ENCODE assay signal across 23 cellular contexts in the genomic region with DNA sequence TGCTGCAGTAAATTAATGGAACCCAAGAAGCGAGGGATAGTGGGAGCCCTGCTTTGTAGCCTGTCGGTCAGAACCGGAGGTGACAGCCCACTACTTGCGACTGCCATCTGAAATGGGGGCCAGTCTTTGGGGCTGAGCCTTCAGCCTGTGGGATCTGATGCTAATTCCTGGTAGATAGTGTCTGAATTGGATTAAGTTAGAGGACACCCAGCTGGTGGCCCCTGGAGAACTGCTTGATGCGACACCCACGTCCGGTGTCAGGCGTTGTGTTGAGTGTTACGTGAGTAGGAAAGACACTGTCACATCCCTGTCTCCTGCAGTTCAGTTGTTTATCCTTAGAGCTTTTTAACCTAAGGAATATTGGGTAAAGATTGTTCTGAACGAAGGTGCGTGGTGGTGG. TPM values are rescaled to one million over a fixed set of nuclear protein-coding genes. Genes with fewer than 3 reads are reported as not detected.
DNase-seq lines count a peak whose midpoint lies in the region; ATAC-seq and TF ChIP-seq lines count a peak whose summit lies in the region.
"Had no signal": no experiment of that assay in that cellular context is flagged by ENCODE, and none has a peak within 500 bp of the region (broad histone marks: within the 10 kb centered on the region; RNA-seq: fewer than 3 reads in every experiment).

No MANE protein-coding gene starts in this region.

- no peak for ATAC-seq in activated T-cell treated with anti-CD3 and anti-CD28 coated beads, Interleukin-2, amount 50 U/mL, for 72 hours (replicated peaks in 1 of 2)
- no peak for ATAC-seq in activated T-cell treated with anti-CD3 and anti-CD28 coated beads, Interleukin-2, amount 50 U/mL, for 4 hours
- ATAC-seq in effector memory CD8-positive, alpha-beta T cell (replicated peaks) = no peak
- ATAC-seq in stimulated activated effector memory CD8-positive, alpha-beta T cell treated with anti-CD3 and anti-CD28 coated beads, Interleukin-12 subunit alpha, Interleukin-12 subunit beta, amount 100 ng/mL, for 72 hours = no peak

- H3K36me3 ChIP-seq in esophagus muscularis mucosa = peaks cover 35 to 67% (median 51%) of the 10 kb centered on the region in 4 donors

- H3K27ac Mint-ChIP-seq in activated T-cell treated with anti-CD3 and anti-CD28 coated beads, Interleukin-2, amount 50 U/mL, for 72 hours = peak overlapping the region; percentile 42
- H3K27ac Mint-ChIP-seq in effector memory CD8-positive, alpha-beta T cell = peak overlapping the region; percentile 46 to 71
- H3K27ac Mint-ChIP-seq in stimulated activated effector memory CD8-positive, alpha-beta T cell treated with anti-CD3 and anti-CD28 coated beads, Interleukin-12 subunit alpha, Interleukin-12 subunit beta, amount 100 ng/mL, for 72 hours = peak overlapping the region; percentile 48
- H3K27ac Mint-ChIP-seq: activated T-helper 2 cell treated with anti-CD3 and anti-CD28 coated beads, Interferon-gamma antibody, Interleukin-2, Interleukin-4, amounts not matched to agents 10 μg/mL and 5 μg/mL and 100 μg/mL, durations not matched to agents 14 hours and 24 hours and 36 hours had no signal

- H3K36me3 Mint-ChIP-seq in activated T-cell treated with anti-CD3 and anti-CD28 coated beads, Interleukin-2, amount 50 U/mL, for 72 hours (ENCODE audit: insufficient read depth in 2 of 2) = peaks cover 3 to 37% of the 10 kb centered on the region in 2 donors
- peaks cover 50% of the 10 kb centered on the region for H3K36me3 Mint-ChIP-seq in activated T-cell treated with anti-CD3 and anti-CD28 coated beads, Interleukin-2, amount 50 U/mL, for 4 hours (ENCODE audit: insufficient read depth)
- H3K36me3 Mint-ChIP-seq in effector memory CD8-positive, alpha-beta T cell (ENCODE audit: insufficient read depth) = peaks cover 70% of the 10 kb centered on the region
- peaks cover 96% of the 10 kb centered on the region for H3K36me3 Mint-ChIP-seq in stimulated activated effector memory CD8-positive, alpha-beta T cell treated with anti-CD3 and anti-CD28 coated beads, Interleukin-12 subunit alpha, Interleukin-12 subunit beta, amount 100 ng/mL, for 72 hours

- H3K4me1 ChIP-seq in esophagus muscularis mucosa = peaks cover 33 to 65% (median 55%) of the 10 kb centered on the region in 4 donors

- H3K9me3 ChIP-seq in esophagus muscularis mucosa = no peaks in the 10 kb centered on the region
- H3K9me3 ChIP-seq: right atrium auricular region had no signal

- intact Hi-C loops in esophagus muscularis mucosa (cut with DNase I) = loop anchor here (5.0 kb wide), 1 partner anchor 787 kb away; a partner anchor contains a TSS
- intact Hi-C loops in posterior cingulate gyrus (cut with DNase I) = no loop called here

- H3K4me1 Mint-ChIP-seq in activated T-cell treated with anti-CD3 and anti-CD28 coated beads, Interleukin-2, amount 50 U/mL, for 72 hours (ENCODE audit: low read depth) = peaks cover 51% of the 10 kb centered on the region
- peaks cover 47% of the 10 kb centered on the region for H3K4me1 Mint-ChIP-seq in activated T-cell treated with anti-CD3 and anti-CD28 coated beads, Interleukin-2, amount 50 U/mL, for 4 hours (ENCODE audit: low read depth)
- peaks cover 32 to 38% of the 10 kb centered on the region in 2 donors for H3K4me1 Mint-ChIP-seq in effector memory CD8-positive, alpha-beta T cell (ENCODE audit: low read depth in 2 of 2)
- peaks cover 34% of the 10 kb centered on the region for H3K4me1 Mint-ChIP-seq in stimulated activated effector memory CD8-positive, alpha-beta T cell treated with anti-CD3 and anti-CD28 coated beads, Interleukin-12 subunit alpha, Interleukin-12 subunit beta, amount 100 ng/mL, for 72 hours

- H3K27me3 ChIP-seq in esophagus muscularis mucosa = no peaks in the 10 kb centered on the region
- H3K27me3 ChIP-seq: cardiac muscle cell, hepatocyte, right atrium auricular region had no signal

- no peaks in the 10 kb centered on the region for H3K9me3 Mint-ChIP-seq in activated T-cell treated with anti-CD3 and anti-CD28 coated beads, Interleukin-2, amount 50 U/mL, for 72 hours
- no peaks in the 10 kb centered on the region for H3K9me3 Mint-ChIP-seq in activated T-cell treated with anti-CD3 and anti-CD28 coated beads, Interleukin-2, amount 50 U/mL, for 4 hours
- H3K9me3 Mint-ChIP-seq in effector memory CD8-positive, alpha-beta T cell = no peaks in the 10 kb centered on the region
- no peaks in the 10 kb centered on the region for H3K9me3 Mint-ChIP-seq in stimulated activated effector memory CD8-positive, alpha-beta T cell treated with anti-CD3 and anti-CD28 coated beads, Interleukin-12 subunit alpha, Interleukin-12 subunit beta, amount 100 ng/mL, for 72 hours
- H3K9me3 Mint-ChIP-seq: activated T-helper 2 cell treated with anti-CD3 and anti-CD28 coated beads, Interferon-gamma antibody, Interleukin-2, Interleukin-4, amounts not matched to agents 10 μg/mL and 5 μg/mL and 100 μg/mL, durations not matched to agents 14 hours and 24 hours and 36 hours had no signal

- no peaks in the 10 kb centered on the region for H3K27me3 Mint-ChIP-seq in activated T-cell treated with anti-CD3 and anti-CD28 coated beads, Interleukin-2, amount 50 U/mL, for 72 hours (ENCODE audit: low read depth)
- H3K27me3 Mint-ChIP-seq in activated T-cell treated with anti-CD3 and anti-CD28 coated beads, Interleukin-2, amount 50 U/mL, for 4 hours (ENCODE audit: low read depth) = no peaks in the 10 kb centered on the region
- no peaks in the 10 kb centered on the region for H3K27me3 Mint-ChIP-seq in effector memory CD8-positive, alpha-beta T cell

- 92% methylated on average over 11 of the region's 11 CpGs for WGBS in esophagus muscularis mucosa

- H3K4me3 Mint-ChIP-seq in activated T-cell treated with anti-CD3 and anti-CD28 coated beads, Interleukin-2, amount 50 U/mL, for 72 hours = no peak overlapping the region
- no peak overlapping the region for H3K4me3 Mint-ChIP-seq in activated T-cell treated with anti-CD3 and anti-CD28 coated beads, Interleukin-2, amount 50 U/mL, for 4 hours
- H3K4me3 Mint-ChIP-seq in effector memory CD8-positive, alpha-beta T cell = peak overlapping the region in 1 of 2 donors; percentile 52
- no peak overlapping the region for H3K4me3 Mint-ChIP-seq in stimulated activated effector memory CD8-positive, alpha-beta T cell treated with anti-CD3 and anti-CD28 coated beads, Interleukin-12 subunit alpha, Interleukin-12 subunit beta, amount 100 ng/mL, for 72 hours

- TF ChIP-seq CTCF in esophagus muscularis mucosa (IDR thresholded peaks at IDR 0.05) = no peak

- TF ChIP-seq POLR2A in esophagus muscularis mucosa (IDR thresholded peaks at IDR 0.05; ENCODE audit: low read depth) = no peak

- no peak for DNase-seq in activated T-cell treated with anti-CD3 and anti-CD28 coated beads, Interleukin-2, amount 50 U/mL, for 72 hours
- no peak for DNase-seq in activated T-cell treated with anti-CD3 and anti-CD28 coated beads, Interleukin-2, amount 50 U/mL, for 4 hours
- DNase-seq in NAMALWA (ENCODE audit: low spot score) (peak; percentile 13), esophagus muscularis mucosa (ENCODE audit: extremely low spot score) (no peak), posterior cingulate gyrus (no peak)
- DNase-seq in effector memory CD8-positive, alpha-beta T cell = no peak
- DNase-seq in stimulated activated effector memory CD8-positive, alpha-beta T cell treated with anti-CD3 and anti-CD28 coated beads, Interleukin-12 subunit alpha, Interleukin-12 subunit beta, amount 100 ng/mL, for 72 hours (ENCODE audit: low spot score in 2 of 2) = no peak
- no peak for DNase-seq in activated CD4-positive, alpha-beta T cell treated with anti-CD3 and anti-CD28 coated beads for 48 hours
- DNase-seq: activated CD4-positive, CD25-positive, alpha-beta regulatory T cell; activated CD8-positive, alpha-beta memory T cell treated with anti-CD3 and anti-CD28 coated beads for 24 hours; amniotic stem cell; C1 segment of cervical spinal cord; dermis blood vessel endothelial cell; DMS 273 treated with DMSO at 0.1 percent for 48 hours; foreskin fibroblast; MV-4-11; NCI-H2081 treated with DMSO at 0.1 percent for 48 hours; stimulated activated CD4-positive, alpha-beta T cell treated with anti-CD3 and anti-CD28 coated beads, Interleukin-12 subunit alpha, Interleukin-12 subunit beta, amount 100 ng/mL, for 4 hours; T-helper 9 cell had no signal

- H3K27ac ChIP-seq in esophagus muscularis mucosa (replicated peaks in 1 of 4) = no peak overlapping the region
- H3K27ac ChIP-seq: hepatocyte, right atrium auricular region had no signal

- no peak overlapping the region for H3K4me3 ChIP-seq in esophagus muscularis mucosa
- H3K4me3 ChIP-seq: cardiac muscle cell, hepatocyte, right atrium auricular region had no signal

- no peak for TF ChIP-seq EP300 in esophagus muscularis mucosa (IDR thresholded peaks at IDR 0.05)

RNA-seq across cellular contexts. Expression of a gene that starts 5.0 kb away (rescaled TPM):
- total RNA-seq in activated T-cell treated with anti-CD3 and anti-CD28 coated beads, Interleukin-2, amount 50 U/mL, for 72 hours = 100 to 1,000 TPM; 120 to 121 TPM
- 100 to 1,000 TPM; 448 to 483 (median 474) TPM for total RNA-seq in activated T-cell treated with anti-CD3 and anti-CD28 coated beads, Interleukin-2, amount 50 U/mL, for 4 hours
- total RNA-seq in esophagus muscularis mucosa = 100 to 1,000 TPM; 105 to 155 (median 128) TPM

RNA-seq across cellular contexts. Expression of a gene that starts 43.8 kb away (rescaled TPM):
- total RNA-seq in activated T-cell treated with anti-CD3 and anti-CD28 coated beads, Interleukin-2, amount 50 U/mL, for 72 hours = 10 to 100 TPM in 1 of 2 donors, 1 to 10 TPM in 1; 5.1 to 10.6 TPM
- total RNA-seq in activated T-cell treated with anti-CD3 and anti-CD28 coated beads, Interleukin-2, amount 50 U/mL, for 4 hours = 1 to 10 TPM; 4.9 to 6.5 (median 5.9) TPM
- 10 to 100 TPM in 2 of 4 donors, 1 to 10 TPM in 2; 6.6 to 24.0 (median 14.8) TPM for total RNA-seq in esophagus muscularis mucosa

RNA-seq across cellular contexts. Expression of a gene that starts 45.4 kb away (rescaled TPM):
- 10 to 100 TPM; 25.5 to 31.2 TPM for total RNA-seq in activated T-cell treated with anti-CD3 and anti-CD28 coated beads, Interleukin-2, amount 50 U/mL, for 72 hours
- total RNA-seq in activated T-cell treated with anti-CD3 and anti-CD28 coated beads, Interleukin-2, amount 50 U/mL, for 4 hours = 10 to 100 TPM; 51.9 to 54.0 (median 53.9) TPM
- total RNA-seq in esophagus muscularis mucosa = 1 to 10 TPM; 6.8 to 9.9 (median 8.7) TPM
